In genomic region chr17:30116345-30116660, GRCh38 we compare ENCODE assay signal across 8 cellular contexts. TPM values are rescaled to one million over a fixed set of nuclear protein-coding genes. Genes with fewer than 3 reads are reported as not detected.
DNase-seq lines count a peak whose midpoint lies in the region; FAIRE-seq and TF ChIP-seq lines count a peak whose summit lies in the region.

No MANE protein-coding gene starts in this region.

- H3K36me3 ChIP-seq in OCI-LY1 (ENCODE audit: insufficient read depth, low read length) (peaks cover 21% of the 10 kb centered on the region), parathyroid adenoma (ENCODE audit: control insufficient read depth, insufficient read depth, low read length) (no peaks in the 10 kb centered on the region)

- H2AFZ ChIP-seq in OCI-LY1 (ENCODE audit: low read length) (peak overlapping the region; percentile 13; the same call in 1 of the 2 replicates), parathyroid adenoma (peak overlapping the region; percentile 86)

- H3K4me3 ChIP-seq in GM08714 (ENCODE audit: low read length) (peak overlapping the region; percentile 88), OCI-LY1 (ENCODE audit: low read depth, low read length, poor library complexity, severe bottlenecking) (peak overlapping the region; percentile 75), epithelial cell of proximal tubule (ENCODE audit: low read depth, low read length) (peak overlapping the region; percentile 86), parathyroid adenoma (ENCODE audit: low read depth, low read length) (peak overlapping the region; percentile 96)

- no peaks in the 10 kb centered on the region for H4K20me1 ChIP-seq in OCI-LY1 (ENCODE audit: insufficient read depth, low read length)

- no peak for FAIRE-seq in GM19239 (lab: Jason Lieb, UNC)

- H3K9ac ChIP-seq in OCI-LY1 (ENCODE audit: low read length), result peak overlapping the region; percentile 94
- peak overlapping the region; percentile 93 for H3K9ac ChIP-seq in parathyroid adenoma

- H3K27ac ChIP-seq in OCI-LY1 (ENCODE audit: low read depth, low read length, poor library complexity, severe bottlenecking), result peak overlapping the region; percentile 76
- H3K27ac ChIP-seq in parathyroid adenoma, result peak overlapping the region; percentile 99

- H3K27me3 ChIP-seq in OCI-LY1 (ENCODE audit: insufficient read depth, low read length) (no peaks in the 10 kb centered on the region), parathyroid adenoma (ENCODE audit: control insufficient read depth, insufficient read depth, low read length) (no peaks in the 10 kb centered on the region)

- H3K9me2 ChIP-seq in OCI-LY1 (ENCODE audit: low read depth, low read length), result no peaks in the 10 kb centered on the region

- H3K9me3 ChIP-seq in OCI-LY1 (ENCODE audit: low read length) (no peaks in the 10 kb centered on the region), parathyroid adenoma (ENCODE audit: control insufficient read depth, low read length) (no peaks in the 10 kb centered on the region)

- DNase-seq in epithelial cell of proximal tubule (ENCODE audit: low read depth), result no peak
- no peak for DNase-seq in NCI-H1105 (lab: John Stamatoyannopoulos, UW)
- DNase-seq in AG20443 (ENCODE audit: low spot score), result no peak
- no peak for DNase-seq in inferior parietal cortex (ENCODE audit: extremely low spot score)
- no peak for DNase-seq in GM19239 (ENCODE audit: insufficient read length, low spot score)

- H3F3A ChIP-seq in OCI-LY1 (ENCODE audit: insufficient read depth, low read length), result peaks cover 7% of the 10 kb centered on the region

- peaks cover 29% of the 10 kb centered on the region for H3K4me1 ChIP-seq in OCI-LY1 (ENCODE audit: insufficient read depth, low read length, severe bottlenecking)
- peaks cover 2% of the 10 kb centered on the region for H3K4me1 ChIP-seq in parathyroid adenoma

- H3K4me2 ChIP-seq in OCI-LY1 (ENCODE audit: low read length) (peak overlapping the region; percentile 91), parathyroid adenoma (ENCODE audit: low read length) (peak overlapping the region; percentile 96)

- peaks cover 41% of the 10 kb centered on the region for H3K79me2 ChIP-seq in OCI-LY1 (ENCODE audit: insufficient read depth, low read length)
- H3K79me2 ChIP-seq in parathyroid adenoma, result peaks cover 21% of the 10 kb centered on the region

- TF ChIP-seq CTCF in OCI-LY1 (IDR thresholded peaks at IDR 0.05; ENCODE audit: low read length) (no peak), epithelial cell of proximal tubule (conservative IDR thresholded peaks at IDR 0.05; ENCODE audit: low read depth, low read length) (no peak), parathyroid adenoma (IDR thresholded peaks at IDR 0.05) (no peak)

RNA-seq across cellular contexts. Expression of gene NSRP1, which starts 0.3 kb away (rescaled TPM):
- total RNA-seq in epithelial cell of proximal tubule, result 6.9 and 7.0 TPM in 2 replicates
